In the genomic region with DNA sequence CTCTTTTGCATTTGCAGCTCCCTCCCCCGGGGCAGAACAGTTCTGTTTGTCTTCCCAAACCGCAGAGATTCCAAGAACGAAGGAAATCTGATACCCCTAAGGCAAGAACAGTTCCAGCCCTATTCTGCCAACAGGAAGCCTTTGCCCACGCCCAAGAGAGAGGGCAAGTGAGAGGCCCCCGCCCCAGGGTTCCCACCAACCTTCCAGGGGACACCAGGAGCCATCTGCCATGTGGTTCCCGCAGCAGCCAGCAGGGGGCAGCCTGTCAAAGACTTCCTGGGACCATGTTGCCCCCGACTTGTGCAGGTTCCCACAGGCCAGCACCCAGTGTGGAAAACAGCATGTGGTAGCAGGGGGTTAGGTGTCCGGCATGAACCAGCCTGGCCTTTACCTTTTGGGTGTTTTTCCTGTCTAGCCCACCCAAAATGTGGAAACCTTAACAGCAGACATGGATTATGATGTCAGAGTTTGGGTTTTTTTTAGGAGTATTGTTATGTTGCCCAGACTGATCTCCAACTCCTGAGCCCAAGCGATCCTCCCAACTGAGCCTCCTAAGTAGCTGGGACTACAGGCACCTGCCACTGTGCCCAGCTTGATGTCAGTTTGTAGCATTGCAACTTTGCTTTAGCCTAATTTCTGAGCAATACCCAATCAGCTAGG, we compare ENCODE assay signal across 8 cellular contexts. TPM values are rescaled to one million over a fixed set of nuclear protein-coding genes. Genes with fewer than 3 reads are reported as not detected.
DNase-seq lines count a peak whose midpoint lies in the region; ATAC-seq and TF ChIP-seq lines count a peak whose summit lies in the region.

No MANE protein-coding gene starts in this region.

- no peaks in the 10 kb centered on the region for H3K36me3 ChIP-seq in stomach

- no peak for TF ChIP-seq POLR2A in stomach (IDR thresholded peaks at IDR 0.05)

- DNase-seq in NCI-H2227 (lab: John Stamatoyannopoulos, UW; ENCODE audit: unreplicated experiment) (peak; percentile 54), NCI-H2227 treated with DMSO at 0.1 percent for 48 hours (lab: John Stamatoyannopoulos, UW) (no peak), NCI-H510A treated with DMSO at 0.1 percent for 48 hours (lab: John Stamatoyannopoulos, UW) (peak; percentile 40), activated T-cell treated with anti-CD3 and anti-CD28 coated beads for 1 hour (ENCODE audit: low read depth) (peak; percentile 62), epithelial cell of prostate (ENCODE audit: low read depth, low spot score) (peak; percentile 20), nephron progenitor cell (peak; percentile 82), stomach (peak; percentile 70)

- peak; percentile 78 for TF ChIP-seq CTCF in nephron progenitor cell (IDR thresholded peaks at IDR 0.05)
- TF ChIP-seq CTCF in stomach (IDR thresholded peaks at IDR 0.05): peak in 5 of 7 experiments; percentile 39 to 85 (median 73)

- intact Hi-C loops in stomach (cut with DNase I; ENCODE audit: low total_unique reads): no loop called here

- H3K4me1 ChIP-seq in stomach: peaks cover 0 to 9% (median under 1%) of the 10 kb centered on the region in 4 donors

- no peak for ATAC-seq in HG03045 (IDR thresholded peaks at IDR 0.05; ENCODE audit: unreplicated experiment)

- H3K36me3 Mint-ChIP-seq in nephron progenitor cell (ENCODE audit: low read depth): no peaks in the 10 kb centered on the region

- no peaks in the 10 kb centered on the region for H3K27me3 ChIP-seq in stomach

- 28 to 45% (median 35%) methylated on average over 7 to 9 of the region's 9 CpGs for WGBS in stomach, 5 donors

- TF ChIP-seq EP300 in stomach (IDR thresholded peaks at IDR 0.05): no peak

- no peak overlapping the region for H3K4me3 Mint-ChIP-seq in nephron progenitor cell

- no peak overlapping the region for H3K4me3 ChIP-seq in stomach

- no peaks in the 10 kb centered on the region for H3K9me3 Mint-ChIP-seq in nephron progenitor cell

- no peaks in the 10 kb centered on the region for H3K9me3 ChIP-seq in stomach

- peaks cover 12% of the 10 kb centered on the region for H3K4me1 Mint-ChIP-seq in nephron progenitor cell

- H3K27me3 Mint-ChIP-seq in nephron progenitor cell (ENCODE audit: low read depth, poor library complexity): peaks cover 4% of the 10 kb centered on the region

- no peak overlapping the region for H3K27ac ChIP-seq in epithelial cell of prostate
- no peak overlapping the region for H3K27ac ChIP-seq in stomach

- no peak overlapping the region for H3K27ac Mint-ChIP-seq in nephron progenitor cell

RNA-seq across cellular contexts. Expression of a gene that starts 21.7 kb away (rescaled TPM):
- 10 to 100 TPM in 2 of 5 donors, 1 to 10 TPM in 2, not detected in 1; 2.8 to 49.1 (median 9.4) TPM for total RNA-seq in stomach
- 10 to 100 TPM in 1 of 3 donors, 1 to 10 TPM in 2; 6.4 to 12.7 (median 7.4) TPM for polyA plus RNA-seq in stomach
